8 cellular contexts compared by ENCODE assay signal in the genomic region with DNA sequence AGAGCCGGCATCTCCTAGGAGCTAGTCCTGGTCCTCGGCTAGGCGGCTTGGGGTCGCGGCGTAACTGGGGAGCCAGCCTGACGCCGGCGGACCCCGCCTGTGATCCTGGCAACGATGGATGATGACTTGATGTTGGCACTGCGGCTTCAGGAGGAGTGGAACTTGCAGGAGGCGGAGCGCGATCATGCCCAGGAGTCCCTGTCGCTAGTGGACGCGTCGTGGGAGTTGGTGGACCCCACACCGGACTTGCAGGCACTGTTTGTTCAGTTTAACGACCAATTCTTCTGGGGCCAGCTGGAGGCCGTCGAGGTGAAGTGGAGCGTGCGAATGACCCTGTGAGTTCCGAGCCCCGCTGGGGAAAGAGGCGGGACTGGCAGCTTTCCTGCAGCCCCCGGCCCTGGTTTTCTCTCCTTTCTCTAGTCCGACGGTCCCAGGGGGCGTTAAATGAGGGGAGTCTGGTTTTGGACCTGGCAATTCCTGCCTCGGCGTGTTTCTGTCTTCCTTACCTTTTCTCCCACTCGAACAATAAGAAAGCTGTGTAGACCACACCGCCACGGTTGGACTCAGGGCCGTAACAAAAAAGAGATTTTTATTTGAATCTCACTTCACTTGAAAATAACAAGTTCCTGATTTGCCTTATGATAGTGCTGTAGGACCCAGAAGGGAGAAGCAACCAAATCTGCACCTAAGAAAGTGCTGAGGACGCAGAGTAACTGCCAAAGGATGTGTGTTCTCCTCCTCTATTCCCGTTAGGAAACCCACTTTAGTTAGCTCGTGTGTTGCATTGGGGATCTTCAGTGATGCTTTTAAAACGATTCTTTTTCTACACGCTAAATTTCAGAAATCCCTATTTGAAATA. TPM values are rescaled to one million over a fixed set of nuclear protein-coding genes. Genes with fewer than 3 reads are reported as not detected.
DNase-seq lines count a peak whose midpoint lies in the region; ATAC-seq and TF ChIP-seq lines count a peak whose summit lies in the region.

A gene with protein sequence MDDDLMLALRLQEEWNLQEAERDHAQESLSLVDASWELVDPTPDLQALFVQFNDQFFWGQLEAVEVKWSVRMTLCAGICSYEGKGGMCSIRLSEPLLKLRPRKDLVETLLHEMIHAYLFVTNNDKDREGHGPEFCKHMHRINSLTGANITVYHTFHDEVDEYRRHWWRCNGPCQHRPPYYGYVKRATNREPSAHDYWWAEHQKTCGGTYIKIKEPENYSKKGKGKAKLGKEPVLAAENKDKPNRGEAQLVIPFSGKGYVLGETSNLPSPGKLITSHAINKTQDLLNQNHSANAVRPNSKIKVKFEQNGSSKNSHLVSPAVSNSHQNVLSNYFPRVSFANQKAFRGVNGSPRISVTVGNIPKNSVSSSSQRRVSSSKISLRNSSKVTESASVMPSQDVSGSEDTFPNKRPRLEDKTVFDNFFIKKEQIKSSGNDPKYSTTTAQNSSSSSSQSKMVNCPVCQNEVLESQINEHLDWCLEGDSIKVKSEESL (plus strand): TSS at position 24 of the 859 bp plus-strand sequence. CDS start 91 bp downstream, at position 115.

- peak within 1 kb of the TSS; percentile 100 for H3K4me3 Mint-ChIP-seq in HFFc6

- peaks cover 5% of the 10 kb centered on the region for H3K27me3 Mint-ChIP-seq in HFFc6 (ENCODE audit: insufficient read depth)

- no peaks in the 10 kb centered on the region for H3K9me3 Mint-ChIP-seq in HFFc6

- DNase-seq in NCI-H82 (lab: John Stamatoyannopoulos, UW) (peak; percentile 72), NCI-H82 treated with DMSO at 0.1 percent for 48 hours (lab: John Stamatoyannopoulos, UW; ENCODE audit: unreplicated experiment) (no peak), HFFc6 (no peak), NCI-H460 (ENCODE audit: extremely low read depth, low read depth) (no peak), cerebellum (ENCODE audit: low spot score) (peak; percentile 82), right lobe of liver (no peak), thoracic aorta (ENCODE audit: low spot score) (no peak), SW 1271 (lab: John Stamatoyannopoulos, UW) (no peak)

- peaks cover 50% of the 10 kb centered on the region for H3K36me3 Mint-ChIP-seq in HFFc6 (ENCODE audit: low read depth)

- intact Hi-C loops in right lobe of liver (cut with DNase I) = no loop called here

- H3K27me3 ChIP-seq in right lobe of liver (no peaks in the 10 kb centered on the region), thoracic aorta (replicated peaks; ENCODE audit: insufficient read depth) (no peaks in the 10 kb centered on the region)

- ATAC-seq in right lobe of liver (peak in 2 of 4 donors; percentile 73 to 75), thoracic aorta (ENCODE audit: insufficient number of reproducible peaks, low FRiP score, low read depth) (peak; percentile 86)

- H3K4me1 Mint-ChIP-seq in HFFc6 (ENCODE audit: low read depth) = peaks cover 53% of the 10 kb centered on the region

- peak within 1 kb of the TSS; percentile 59 to 80 (median 79) for H3K27ac ChIP-seq in right lobe of liver
- H3K27ac ChIP-seq in thoracic aorta = peak within 1 kb of the TSS; percentile 84 to 99

- H3K9me3 ChIP-seq in right lobe of liver (no peaks in the 10 kb centered on the region), thoracic aorta (no peaks in the 10 kb centered on the region)

- under 1% methylated on average over 33 of the region's 43 CpGs for WGBS in right lobe of liver (ENCODE audit: insufficient coverage, low coverage, low lambda C conversion rate, missing lambda C conversion rate)

- H3K36me3 ChIP-seq in right lobe of liver (no peaks in the 10 kb centered on the region), thoracic aorta (peaks cover 8% of the 10 kb centered on the region)

- H3K27ac Mint-ChIP-seq in HFFc6 = peak within 1 kb of the TSS; percentile 99

- H3K4me3 ChIP-seq in right lobe of liver = peak within 1 kb of the TSS; percentile 67 to 93 (median 85)
- H3K4me3 ChIP-seq in thoracic aorta = peak within 1 kb of the TSS; percentile 80

- TF ChIP-seq POLR2A in right lobe of liver (IDR thresholded peaks at IDR 0.05) = no peak

- no peak for TF ChIP-seq CTCF in HFFc6 (IDR thresholded peaks at IDR 0.05)
- no peak for TF ChIP-seq CTCF in right lobe of liver (IDR thresholded peaks at IDR 0.05)
- TF ChIP-seq CTCF in thoracic aorta (IDR thresholded peaks at IDR 0.05) = no peak

- H3K4me1 ChIP-seq in right lobe of liver (peaks cover 0 to 44% (median 18%) of the 10 kb centered on the region in 4 donors), thoracic aorta (ENCODE audit: control insufficient read depth in 1 of 2, low read depth in 2 of 2) (peaks cover 35 to 49% of the 10 kb centered on the region in 2 donors)

RNA-seq across cellular contexts. Expression of the gene that starts here (rescaled TPM):
- total RNA-seq in HFFc6 (2021; fragmentation: NEBNext Ultra II Directional; extraction: Animal tissue kit (Norgen Biotek cat#: 25700)) = 10 to 100 TPM in 4 of 6 experiments, 1 to 10 TPM in 2; 8.4 to 12.6 (median 10.4) TPM
- total RNA-seq in NCI-H460 (2014; rRNA removed; shearing (Covaris generic)) = 16.7 and 21.4 TPM in 2 replicates
- polyA plus RNA-seq in NCI-H460 (2014; cell fraction: nucleus; rRNA removed) = 20.1 and 24.3 TPM in 2 replicates
- total RNA-seq in cerebellum = 14.4 TPM
- 1 to 10 TPM; 3.3 to 6.4 (median 4.8) TPM for total RNA-seq in right lobe of liver
- total RNA-seq in thoracic aorta = 10 to 100 TPM; 12.7 to 18.4 TPM

Comparison
In these comparisons a context has a peak if more than half of its experiments do, and no peak if none do; other contexts are left out.
1. DNase-seq: peak in NCI-H82 (single experiment) and cerebellum (single experiment); none in NCI-H82 treated with DMSO at 0.1 percent for 48 hours (single experiment), HFFc6 (single experiment), NCI-H460 (single experiment), right lobe of liver (0 of 3), thoracic aorta (single experiment) and SW 1271 (0 of 2).